ENCODE assay signal across 22 cellular contexts in the genomic region with DNA sequence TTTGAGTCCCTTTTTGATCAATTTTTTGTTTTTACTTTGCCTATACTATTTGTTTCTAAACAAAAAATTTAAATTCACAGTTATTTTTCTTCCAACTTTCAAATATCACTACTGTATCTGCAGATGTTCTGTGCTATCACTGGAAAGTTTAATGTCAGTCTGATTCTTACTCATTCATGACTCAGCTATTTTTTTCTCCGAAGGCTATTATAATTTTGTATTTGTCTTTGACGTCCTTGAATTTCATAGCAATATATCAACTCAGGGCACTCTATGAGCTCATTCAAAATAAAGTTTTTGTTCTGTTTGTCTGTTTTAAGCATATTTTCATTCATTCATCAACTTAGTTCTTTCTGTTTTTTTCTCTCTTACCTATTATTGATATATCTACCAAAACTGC.
DNase-seq lines count a peak whose midpoint lies in the region; ATAC-seq and TF ChIP-seq lines count a peak whose summit lies in the region.
"Had no signal": no experiment of that assay in that cellular context is flagged by ENCODE, and none has a peak within 500 bp of the region (broad histone marks: within the 10 kb centered on the region; RNA-seq: fewer than 3 reads in every experiment).

No MANE protein-coding gene starts in this region.

- peak overlapping the region; percentile 69 for H3K27ac Mint-ChIP-seq in HFFc6
- H3K27ac Mint-ChIP-seq: CD4-positive, CD25-positive, alpha-beta regulatory T cell; H9 had no signal

- DNase-seq in EL = peak; percentile 15
- DNase-seq in HFFc6 = peak; percentile 1
- peak; percentile 31 for DNase-seq in choroid plexus epithelial cell (ENCODE audit: low read depth)
- peak; percentile 15 for DNase-seq in myocyte (ENCODE audit: low read depth)
- no peak for DNase-seq in AG08396 (ENCODE audit: low spot score)
- DNase-seq in upper lobe of left lung = no peak
- DNase-seq: BE2C; Caco-2; CD4-positive, CD25-positive, alpha-beta regulatory T cell; DMS153; H9; NCI-H1048; NCI-H146; NCI-H2029 treated with DMSO at 0.1 percent for 48 hours; NCI-H2171 treated with DMSO at 0.1 percent for 48 hours; NCI-H446; NK-92 treated with Interleukin-12 subunit alpha and Interleukin-12 subunit beta, amount 100 ng/mL, for 24 hours; Right ventricle myocardium superior; SW 1271; T-helper 2 cell had no signal

- TF ChIP-seq CTCF in HFFc6 (IDR thresholded peaks at IDR 0.05) (no peak), choroid plexus epithelial cell (conservative IDR thresholded peaks at IDR 0.05; ENCODE audit: low read depth, low read length) (no peak), upper lobe of left lung (IDR thresholded peaks at IDR 0.05) (no peak)

- no peak for TF ChIP-seq EP300 in upper lobe of left lung (IDR thresholded peaks at IDR 0.05)

- H3K4me3 Mint-ChIP-seq in HFFc6 = peak overlapping the region; percentile 41; the same call in 1 of the 2 replicates
- H3K4me3 Mint-ChIP-seq: CD4-positive, CD25-positive, alpha-beta regulatory T cell; H9 had no signal

- peaks cover 28% of the 10 kb centered on the region for H3K4me1 Mint-ChIP-seq in HFFc6 (ENCODE audit: low read depth)
- H3K4me1 Mint-ChIP-seq: CD4-positive, CD25-positive, alpha-beta regulatory T cell; H9 had no signal

- no peaks in the 10 kb centered on the region for H3K9me3 Mint-ChIP-seq in HFFc6
- H3K9me3 Mint-ChIP-seq: CD4-positive, CD25-positive, alpha-beta regulatory T cell; H9 had no signal

- no peak for TF ChIP-seq POLR2A in upper lobe of left lung (IDR thresholded peaks at IDR 0.05)

- no peak overlapping the region for H3K4me3 ChIP-seq in choroid plexus epithelial cell (ENCODE audit: low read depth, low read length)
- H3K4me3 ChIP-seq in upper lobe of left lung = no peak overlapping the region

- no peaks in the 10 kb centered on the region for H3K36me3 ChIP-seq in upper lobe of left lung
- H3K36me3 ChIP-seq: BE2C had no signal

- H3K27me3 ChIP-seq in upper lobe of left lung = no peaks in the 10 kb centered on the region
- H3K27me3 ChIP-seq: BE2C had no signal

- H3K4me1 ChIP-seq in upper lobe of left lung = no peaks in the 10 kb centered on the region
- H3K4me1 ChIP-seq: BE2C, Caco-2 had no signal

- no peaks in the 10 kb centered on the region for H3K9me3 ChIP-seq in upper lobe of left lung
- H3K9me3 ChIP-seq: BE2C, Caco-2 had no signal

- H3K27ac ChIP-seq in upper lobe of left lung = no peak overlapping the region
- H3K27ac ChIP-seq: KMS-11 had no signal

- H3K36me3 Mint-ChIP-seq in HFFc6 (ENCODE audit: low read depth) = peaks cover 8% of the 10 kb centered on the region; the same call in 1 of the 2 replicates
- H3K36me3 Mint-ChIP-seq: CD4-positive, CD25-positive, alpha-beta regulatory T cell had no signal

- WGBS in upper lobe of left lung, 2 donors = 87% methylated on average over 2 of the region's 2 CpGs; no CpG with 5 or more reads in 1 of the 2 donors

- no peaks in the 10 kb centered on the region for H3K27me3 Mint-ChIP-seq in HFFc6 (ENCODE audit: insufficient read depth)
- H3K27me3 Mint-ChIP-seq: CD4-positive, CD25-positive, alpha-beta regulatory T cell had no signal

- ATAC-seq in upper lobe of left lung (ENCODE audit: low FRiP score in 2 of 2) (no peak), HG02981 (IDR thresholded peaks at IDR 0.05; ENCODE audit: unreplicated experiment) (no peak)

Comparison
In these comparisons a context has a peak if more than half of its experiments do, and no peak if none do; other contexts are left out.
1. DNase-seq: peak in EL (single experiment), HFFc6 (single experiment), choroid plexus epithelial cell (single experiment) and myocyte (single experiment); none in AG08396 (single experiment) and upper lobe of left lung (0 of 2).